Comparison of ENCODE assay signal across 14 cellular contexts in genomic region chr6:114453737-114454276, GRCh38.
DNase-seq lines count a peak whose midpoint lies in the region; ATAC-seq and TF ChIP-seq lines count a peak whose summit lies in the region.
"Had no signal": no experiment of that assay in that cellular context is flagged by ENCODE, and none has a peak within 500 bp of the region (broad histone marks: within the 10 kb centered on the region; RNA-seq: fewer than 3 reads in every experiment).

No MANE protein-coding gene starts in this region.

- no peaks in the 10 kb centered on the region for H3K36me3 ChIP-seq in neural cell (ENCODE audit: insufficient read depth, low read length)
- no peaks in the 10 kb centered on the region for H3K36me3 ChIP-seq in thoracic aorta
- H3K36me3 ChIP-seq: HAP-1 had no signal

- ATAC-seq in thoracic aorta (ENCODE audit: insufficient number of reproducible peaks, low FRiP score, low read depth), result peak; percentile 2

- H3K36me3 Mint-ChIP-seq in chondrocyte (ENCODE audit: low read depth), result no peaks in the 10 kb centered on the region
- H3K36me3 Mint-ChIP-seq: CD4-positive, alpha-beta memory T cell had no signal

- no peak overlapping the region for H3K9ac ChIP-seq in neural cell (ENCODE audit: low read length)

- TF ChIP-seq RAD21 in neural cell (conservative IDR thresholded peaks at IDR 0.05), result no peak

- no peaks in the 10 kb centered on the region for H3K79me2 ChIP-seq in neural cell (replicated peaks; ENCODE audit: insufficient read depth, low read length)

- no peak overlapping the region for H3K27ac Mint-ChIP-seq in chondrocyte (ENCODE audit: unreplicated experiment)
- H3K27ac Mint-ChIP-seq: CD4-positive, alpha-beta memory T cell; HFFc6 had no signal

- H3K9me2 ChIP-seq in neural cell (ENCODE audit: insufficient read depth, low read length), result no peaks in the 10 kb centered on the region

- no peak overlapping the region for H3K4me3 ChIP-seq in neural cell (ENCODE audit: low read length)
- H3K4me3 ChIP-seq in thoracic aorta, result no peak overlapping the region
- H3K4me3 ChIP-seq: HAP-1 had no signal

- no peaks in the 10 kb centered on the region for H3K27me3 Mint-ChIP-seq in chondrocyte (ENCODE audit: low read depth)
- H3K27me3 Mint-ChIP-seq: CD4-positive, alpha-beta memory T cell had no signal

- no peaks in the 10 kb centered on the region for H3K9me3 ChIP-seq in neural cell (ENCODE audit: low read length)
- H3K9me3 ChIP-seq in thoracic aorta, result no peaks in the 10 kb centered on the region
- H3K9me3 ChIP-seq: Caco-2, HAP-1 had no signal

- H3K27ac ChIP-seq in neural cell (ENCODE audit: low read length) (no peak overlapping the region), thoracic aorta (no peak overlapping the region)

- TF ChIP-seq EP300 in neural cell (conservative IDR thresholded peaks at IDR 0.05; ENCODE audit: poor library complexity, severe bottlenecking), result peak; percentile 97

- H3K27me3 ChIP-seq in neural cell (ENCODE audit: insufficient read depth, low read depth, low read length) (peaks cover 3% of the 10 kb centered on the region), thoracic aorta (replicated peaks; ENCODE audit: insufficient read depth) (no peaks in the 10 kb centered on the region)

- no peaks in the 10 kb centered on the region for H3K9me3 Mint-ChIP-seq in chondrocyte (ENCODE audit: low read depth)

- H3K4me1 Mint-ChIP-seq in chondrocyte (ENCODE audit: low read depth), result peaks cover 8% of the 10 kb centered on the region
- H3K4me1 Mint-ChIP-seq: CD4-positive, alpha-beta memory T cell had no signal

- no peaks in the 10 kb centered on the region for H3K4me1 ChIP-seq in thoracic aorta (ENCODE audit: control insufficient read depth in 1 of 2, low read depth in 2 of 2)
- H3K4me1 ChIP-seq: HAP-1 had no signal

- H3K4me2 ChIP-seq in neural cell (ENCODE audit: low read length), result no peak overlapping the region

- H2AFZ ChIP-seq in neural cell (ENCODE audit: low read depth, low read length), result no peak overlapping the region

- DNase-seq in chondrocyte (ENCODE audit: low spot score), result no peak
- DNase-seq in thoracic aorta (ENCODE audit: low spot score), result no peak
- DNase-seq in NCI-H1436 (lab: John Stamatoyannopoulos, UW), result no peak
- no peak for DNase-seq in LoVo (ENCODE audit: low spot score)
- DNase-seq in stimulated activated CD4-positive, alpha-beta T cell treated with anti-CD3 and anti-CD28 coated beads, Interleukin-4, amount 100 ng/mL, for 1 hour, result no peak
- DNase-seq: C1 segment of cervical spinal cord; Caco-2; CD4-positive, alpha-beta memory T cell; DMS153; DND-41; GOT3; HFFc6 had no signal

- TF ChIP-seq CTCF in chondrocyte (IDR thresholded peaks at IDR 0.05) (peak; percentile 11), neural cell (IDR thresholded peaks at IDR 0.05; ENCODE audit: poor library complexity, severe bottlenecking) (peak; percentile 4), thoracic aorta (IDR thresholded peaks at IDR 0.05) (no peak)

- H3K4me3 Mint-ChIP-seq in chondrocyte (ENCODE audit: unreplicated experiment), result no peak overlapping the region
- H3K4me3 Mint-ChIP-seq: CD4-positive, alpha-beta memory T cell; HFFc6 had no signal

- H3F3A ChIP-seq in neural cell (ENCODE audit: insufficient read depth, low read length, poor library complexity, severe bottlenecking), result peaks cover 2% of the 10 kb centered on the region

- no peaks in the 10 kb centered on the region for H4K20me1 ChIP-seq in neural cell (ENCODE audit: insufficient read depth)

TF ChIP-seq in neural cell, 6 proteins besides CTCF, POLR2A, EP300 and RAD21:
- TF ChIP-seq REST (IDR thresholded peaks at IDR 0.05; ENCODE audit: borderline replicate concordance), result peak; percentile 95
- no peak for TF ChIP-seq MXI1 (conservative IDR thresholded peaks at IDR 0.05; ENCODE audit: poor library complexity, severe bottlenecking)
- no peak for TF ChIP-seq EZH2 (IDR thresholded peaks at IDR 0.05; ENCODE audit: borderline replicate concordance, insufficient read depth, low read length, poor library complexity, severe bottlenecking)
- peak; percentile 86 for TF ChIP-seq POLR2AphosphoS5 (IDR thresholded peaks at IDR 0.05)
- no peak for TF ChIP-seq TAF1 (IDR thresholded peaks at IDR 0.05; ENCODE audit: low read depth)
- TF ChIP-seq SMC3 (conservative IDR thresholded peaks at IDR 0.05; ENCODE audit: poor library complexity), result no peak
